37 cellular contexts compared by ENCODE assay signal in the genomic region with DNA sequence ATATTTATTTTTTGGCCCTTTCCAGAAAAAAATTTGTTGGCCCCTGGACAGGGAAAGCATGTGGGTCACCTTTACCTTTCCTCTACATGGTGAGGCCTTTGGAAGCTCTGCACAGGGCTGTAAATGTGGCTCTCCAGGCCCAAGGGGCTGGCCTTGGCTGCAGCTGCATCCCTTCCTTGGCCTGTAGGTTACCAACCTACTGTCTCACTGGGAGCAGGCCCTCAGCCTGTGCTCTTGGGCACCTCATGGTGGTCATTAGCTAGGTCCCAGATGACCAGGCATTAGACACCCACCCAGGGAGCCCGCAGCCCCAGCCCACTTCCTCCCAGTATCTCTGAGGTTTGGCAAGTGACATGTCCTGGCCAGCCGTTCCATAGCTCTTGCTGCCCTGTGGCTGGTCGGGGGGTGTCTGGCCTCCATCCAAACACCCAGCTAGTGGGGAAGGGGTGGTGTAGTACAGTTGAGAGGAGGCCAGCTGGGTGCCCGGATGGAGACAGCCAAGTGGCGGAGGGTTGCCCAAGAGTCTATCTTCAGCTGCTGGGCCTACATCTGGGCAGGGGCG. TPM values are rescaled to one million over a fixed set of nuclear protein-coding genes. Genes with fewer than 3 reads are reported as not detected.
"Had no signal": no experiment of that assay in that cellular context is flagged by ENCODE, and none has a peak within 500 bp of the region (broad histone marks: within the 10 kb centered on the region; RNA-seq: fewer than 3 reads in every experiment).

No MANE protein-coding gene starts in this region.

- H3K36me3 ChIP-seq: brain microvascular endothelial cell, gastrocnemius medialis, uterus had no signal

- H3K4me1 Mint-ChIP-seq: activated CD4-positive, alpha-beta memory T cell treated with anti-CD3 and anti-CD28 coated beads, Interleukin-2, amount 10 ng/mL, durations not matched to agents 7 days and 5 days; activated CD4-positive, alpha-beta T cell treated with anti-CD3 and anti-CD28 coated beads, Interleukin-2, amount 10 ng/mL, durations not matched to agents 7 days and 5 days; naive thymus-derived CD4-positive, alpha-beta T cell had no signal

- H3K27me3 ChIP-seq: brain microvascular endothelial cell, dorsolateral prefrontal cortex, gastrocnemius medialis, testis, uterus had no signal

- H3K4me2 ChIP-seq: smooth muscle cell had no signal

- H3K4me3 ChIP-seq: coronary artery, dorsolateral prefrontal cortex, gastrocnemius medialis, smooth muscle cell, testis, uterus had no signal

- H3K27ac ChIP-seq: brain microvascular endothelial cell, coronary artery, dorsolateral prefrontal cortex, gastrocnemius medialis, testis, uterus, VCaP had no signal

- H3K9me3 ChIP-seq: gastrocnemius medialis, testis, uterus had no signal

- H3K4me1 ChIP-seq: gastrocnemius medialis, testis, uterus had no signal

- DNase-seq: activated CD4-positive, alpha-beta memory T cell treated with anti-CD3 and anti-CD28 coated beads, Interleukin-2, amount 10 ng/mL, durations not matched to agents 7 days and 5 days; activated CD4-positive, alpha-beta T cell treated with anti-CD3 and anti-CD28 coated beads, Interleukin-2, amount 10 ng/mL, durations not matched to agents 7 days and 5 days; activated CD4-positive, CD25-positive, alpha-beta regulatory T cell treated with anti-CD3 and anti-CD28 coated beads, Interleukin-2, amount 50 U/mL, for 72 hours; activated CD8-positive, alpha-beta memory T cell treated with anti-CD3 and anti-CD28 coated beads, Interleukin-2, amount 50 U/mL, for 48 hours; activated gamma-delta T cell treated with Interleukin-2 at 50 U/mL for 16 hours; activated naive CD4-positive, alpha-beta T cell treated with anti-CD3 and anti-CD28 coated beads, Interleukin-2, amount 50 U/mL, for 16 hours; activated T-cell treated with anti-CD3 and anti-CD28 coated beads, Interleukin-2, amount 50 U/mL, for 24 hours; amniotic stem cell; brain microvascular endothelial cell; dorsolateral prefrontal cortex; effector memory CD4-positive, alpha-beta T cell; erythroblast; gastrocnemius medialis; glutamatergic neuron; left colon; mammary epithelial cell; midbrain; naive thymus-derived CD4-positive, alpha-beta T cell; stimulated activated CD4-positive, alpha-beta T cell treated with anti-CD3 and anti-CD28 coated beads, Interleukin-2, amount 100 ng/mL, for 24 hours; stimulated activated naive CD4-positive, alpha-beta T cell treated with Interleukin-2 at 50 U/mL for 16 hours; T-helper 9 cell; testis; uterus had no signal

- H3K27ac Mint-ChIP-seq: activated CD4-positive, alpha-beta memory T cell treated with anti-CD3 and anti-CD28 coated beads, Interleukin-2, amount 10 ng/mL, durations not matched to agents 7 days and 5 days; activated CD4-positive, alpha-beta T cell treated with anti-CD3 and anti-CD28 coated beads, Interleukin-2, amount 10 ng/mL, durations not matched to agents 7 days and 5 days; activated T-cell treated with anti-CD3 and anti-CD28 coated beads, Interleukin-2, amount 50 U/mL, for 24 hours; progenitor cell of endocrine pancreas; T-helper 1 cell treated with Interleukin-12 subunit alpha and Interleukin-12 subunit beta and Interleukin-4 antibody, amounts not matched to agents 30 μg/mL and 1 μg/mL, for 36 hours; type B pancreatic cell had no signal

- ATAC-seq: gastrocnemius medialis; left colon; naive thymus-derived CD4-positive, alpha-beta T cell had no signal

- H3K9me3 Mint-ChIP-seq: activated CD4-positive, alpha-beta memory T cell treated with anti-CD3 and anti-CD28 coated beads, Interleukin-2, amount 10 ng/mL, durations not matched to agents 7 days and 5 days; activated T-cell treated with anti-CD3 and anti-CD28 coated beads, Interleukin-2, amount 50 U/mL, for 24 hours had no signal

- H3K36me3 Mint-ChIP-seq: naive thymus-derived CD4-positive, alpha-beta T cell; type B pancreatic cell had no signal

- H3K4me3 Mint-ChIP-seq: activated CD4-positive, alpha-beta memory T cell treated with anti-CD3 and anti-CD28 coated beads, Interleukin-2, amount 10 ng/mL, durations not matched to agents 7 days and 5 days; activated CD4-positive, alpha-beta T cell treated with anti-CD3 and anti-CD28 coated beads, Interleukin-2, amount 10 ng/mL, durations not matched to agents 7 days and 5 days; activated T-cell treated with anti-CD3 and anti-CD28 coated beads, Interleukin-2, amount 50 U/mL, for 24 hours; naive thymus-derived CD4-positive, alpha-beta T cell; T-helper 1 cell treated with Interleukin-12 subunit alpha and Interleukin-12 subunit beta and Interleukin-4 antibody, amounts not matched to agents 30 μg/mL and 1 μg/mL, for 36 hours; type B pancreatic cell had no signal

- H3K27me3 Mint-ChIP-seq: activated T-cell treated with anti-CD3 and anti-CD28 coated beads, Interleukin-2, amount 50 U/mL, for 24 hours; progenitor cell of endocrine pancreas; type B pancreatic cell had no signal

RNA-seq across cellular contexts. Expression of a gene that starts 7.1 kb away (rescaled TPM):
- total RNA-seq: activated CD4-positive, alpha-beta memory T cell treated with anti-CD3 and anti-CD28 coated beads, Interleukin-2, amount 10 ng/mL, durations not matched to agents 7 days and 5 days; activated CD4-positive, alpha-beta T cell treated with anti-CD3 and anti-CD28 coated beads, Interleukin-2, amount 10 ng/mL, durations not matched to agents 7 days and 5 days; astrocyte; cardiac septum; cerebellum; gastrocnemius medialis; left colon; liver; mammary epithelial cell; progenitor cell of endocrine pancreas; renal cortical epithelial cell; smooth muscle cell; uterus had no signal
- polyA plus RNA-seq: neural cell, smooth muscle cell had no signal

RNA-seq across cellular contexts. Expression of a gene that starts 42.8 kb away (rescaled TPM):
- total RNA-seq: activated CD4-positive, alpha-beta memory T cell treated with anti-CD3 and anti-CD28 coated beads, Interleukin-2, amount 10 ng/mL, durations not matched to agents 7 days and 5 days; activated CD4-positive, alpha-beta T cell treated with anti-CD3 and anti-CD28 coated beads, Interleukin-2, amount 10 ng/mL, durations not matched to agents 7 days and 5 days; astrocyte; cardiac septum; cerebellum; gastrocnemius medialis; naive thymus-derived CD4-positive, alpha-beta T cell; osteocyte; renal cortical epithelial cell had no signal
- polyA plus RNA-seq: keratinocyte; mammary epithelial cell; naive thymus-derived CD4-positive, alpha-beta T cell; neural cell had no signal

RNA-seq across cellular contexts. Expression of a gene that starts 44.5 kb away (rescaled TPM):
- total RNA-seq: activated CD4-positive, alpha-beta memory T cell treated with anti-CD3 and anti-CD28 coated beads, Interleukin-2, amount 10 ng/mL, durations not matched to agents 7 days and 5 days; activated CD4-positive, alpha-beta T cell treated with anti-CD3 and anti-CD28 coated beads, Interleukin-2, amount 10 ng/mL, durations not matched to agents 7 days and 5 days; gastrocnemius medialis; left colon; naive thymus-derived CD4-positive, alpha-beta T cell had no signal
- polyA plus RNA-seq: naive thymus-derived CD4-positive, alpha-beta T cell had no signal
